17 cellular contexts compared by ENCODE assay signal in the genomic region with DNA sequence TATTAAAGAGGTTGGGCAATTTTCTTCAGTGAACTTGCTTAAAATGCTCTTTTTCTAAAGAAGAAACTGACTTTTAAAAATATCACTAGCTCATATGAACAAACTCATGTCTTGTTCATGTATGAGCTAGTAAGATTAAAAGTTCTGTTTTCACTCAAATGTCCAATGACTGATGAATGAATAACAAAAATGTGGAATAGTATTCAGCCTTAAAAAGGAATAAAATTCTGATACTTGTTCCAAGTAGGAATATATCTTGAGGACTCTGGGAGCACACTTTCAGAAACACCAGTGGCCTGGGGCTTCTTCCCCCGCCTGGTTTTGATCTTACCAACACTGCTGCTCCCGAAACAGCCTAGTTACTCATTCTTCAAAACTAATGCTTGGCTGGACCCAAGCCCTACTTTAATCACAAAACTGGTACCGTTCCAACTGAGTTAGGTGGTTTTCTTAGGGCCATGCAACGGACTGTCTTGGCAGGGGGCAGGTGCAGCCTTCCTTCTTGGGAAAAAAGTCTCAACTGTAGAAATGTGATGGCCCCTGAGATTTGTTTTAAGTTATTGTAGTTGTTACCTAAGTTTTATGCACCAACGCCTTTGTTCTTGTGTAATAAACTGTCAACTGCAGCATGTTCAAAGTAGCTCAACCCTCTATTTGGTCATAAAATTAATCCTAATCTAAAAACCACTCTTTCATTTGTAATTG.
A peak's percentile ranks its signal among the peaks of the same experiment; 100 is the strongest.
DNase-seq lines count a peak whose midpoint lies in the region; FAIRE-seq and TF ChIP-seq lines count a peak whose summit lies in the region.
"Had no signal": no experiment of that assay in that cellular context is flagged by ENCODE, and none has a peak within 500 bp of the region (broad histone marks: within the 10 kb centered on the region; RNA-seq: fewer than 3 reads in every experiment).

No MANE protein-coding gene starts in this region.

- in situ Hi-C loops in KBM-7 (cut with MboI; ENCODE audit: low pct_unique_long_range_greater_than_20kb, low sequenced_read_pairs) = no loop called here

- TF ChIP-seq CTCF in 22Rv1 (IDR thresholded peaks at IDR 0.05) (no peak), esophagus squamous epithelium (IDR thresholded peaks at IDR 0.05) (no peak), ovary (IDR thresholded peaks at IDR 0.05) (no peak)

- H3K4me1 ChIP-seq in esophagus squamous epithelium (peaks cover 11 to 64% (median 25%) of the 10 kb centered on the region in 3 donors), ovary (ENCODE audit: insufficient read depth) (peaks cover 8% of the 10 kb centered on the region), mesendoderm (ENCODE audit: control insufficient read depth, low read depth, low read length) (peaks cover 2% of the 10 kb centered on the region)
- H3K4me1 ChIP-seq: HAP-1 had no signal

- 24 to 27% methylated on average over 5 of the region's 5 CpGs for WGBS in esophagus squamous epithelium, 2 donors
- 51 to 56% (median 52%) methylated on average over 5 of the region's 5 CpGs for WGBS in ovary, 3 donors
- WGBS in mesendoderm (ENCODE audit: extremely low coverage, insufficient coverage, low lambda C conversion rate) = no CpG with 5 or more reads among the region's 5 CpGs

- H3K27ac ChIP-seq in 22Rv1 = peak overlapping the region; percentile 86
- H3K27ac ChIP-seq in esophagus squamous epithelium = peak overlapping the region; percentile 56 to 82 (median 79)
- H3K27ac ChIP-seq in ovary = peak overlapping the region; percentile 73 to 80
- H3K27ac ChIP-seq in mesendoderm (ENCODE audit: low read depth, low read length) = no peak overlapping the region

- H3K9me3 ChIP-seq in esophagus squamous epithelium (no peaks in the 10 kb centered on the region), ovary (no peaks in the 10 kb centered on the region)

- H3K27me3 ChIP-seq in esophagus squamous epithelium (no peaks in the 10 kb centered on the region), ovary (no peaks in the 10 kb centered on the region), mesendoderm (ENCODE audit: insufficient read depth, low read length, poor library complexity) (no peaks in the 10 kb centered on the region)

- no peak overlapping the region for H3K18ac ChIP-seq in mesendoderm (ENCODE audit: low read length)

- peak; percentile 42 for DNase-seq in RCC 7860 (ENCODE audit: low spot score)
- DNase-seq in esophagus squamous epithelium (lab: John Stamatoyannopoulos, UW) = no peak
- DNase-seq in ovary = no peak
- DNase-seq in mesendoderm = no peak
- DNase-seq in KBM-7 = no peak
- DNase-seq in NCI-H774 (lab: John Stamatoyannopoulos, UW) = no peak
- no peak for DNase-seq in DMS79 (lab: John Stamatoyannopoulos, UW)
- DNase-seq: activated CD8-positive, alpha-beta T cell treated with anti-CD3 and anti-CD28 coated beads for 36 hours; activated naive CD4-positive, alpha-beta T cell treated with Interleukin-2 at 50 U/mL for 16 hours; cortex of kidney; DMS153; glutamatergic neuron; NCI-H2081 treated with DMSO at 0.1 percent for 48 hours; substantia nigra had no signal

- no peak for TF ChIP-seq EP300 in ovary (IDR thresholded peaks at IDR 0.05)

- no peak overlapping the region for H4K8ac ChIP-seq in mesendoderm (ENCODE audit: low read depth, low read length)

- H3K4ac ChIP-seq in mesendoderm (ENCODE audit: low read depth, low read length) = no peak overlapping the region

- no peak overlapping the region for H2BK120ac ChIP-seq in mesendoderm (ENCODE audit: low read depth, low read length)

- H3K36me3 ChIP-seq in esophagus squamous epithelium = no peaks in the 10 kb centered on the region
- no peaks in the 10 kb centered on the region for H3K36me3 ChIP-seq in ovary
- no peaks in the 10 kb centered on the region for H3K36me3 ChIP-seq in mesendoderm (ENCODE audit: control insufficient read depth, insufficient read depth, low read length)
- H3K36me3 ChIP-seq: HAP-1 had no signal

- H2BK5ac ChIP-seq in mesendoderm (ENCODE audit: low read length) = no peak overlapping the region

- no peaks in the 10 kb centered on the region for H3K79me2 ChIP-seq in mesendoderm (ENCODE audit: control insufficient read depth, insufficient read depth, low read length)

- H3K23ac ChIP-seq in mesendoderm (ENCODE audit: low read length) = no peak overlapping the region

- H2AK5ac ChIP-seq in mesendoderm (ENCODE audit: low read length) = no peak overlapping the region

- H4K5ac ChIP-seq in mesendoderm (ENCODE audit: low read length) = no peak overlapping the region

- H3K4me2 ChIP-seq in mesendoderm (ENCODE audit: low read length) = no peak overlapping the region

- no peak overlapping the region for H2BK15ac ChIP-seq in mesendoderm (replicated peaks; ENCODE audit: low read depth)

- peak; percentile 89 for FAIRE-seq in RCC 7860 (lab: Jason Lieb, UNC)
- FAIRE-seq: GM12891 had no signal

- no peaks in the 10 kb centered on the region for H3K79me1 ChIP-seq in mesendoderm (ENCODE audit: low read length)

- no peak overlapping the region for H3K56ac ChIP-seq in mesendoderm (ENCODE audit: low read length)

- TF ChIP-seq POLR2A in esophagus squamous epithelium (IDR thresholded peaks at IDR 0.05) = no peak
- TF ChIP-seq POLR2A in ovary (IDR thresholded peaks at IDR 0.05) = no peak

- intact Hi-C loops in esophagus squamous epithelium (cut with DNase I) (loop anchor here (10.0 kb wide), 1 partner anchor 63 kb away; no protein-coding TSS in a partner anchor), ovary (cut with DNase I) (loop anchor here in 1 of 4 donors (10.0 kb wide), 2 partner anchors 167 to 193 kb away; no protein-coding TSS in a partner anchor)

- H3K9ac ChIP-seq in mesendoderm (ENCODE audit: low read length) = no peak overlapping the region

- H3K4me3 ChIP-seq in esophagus squamous epithelium (no peak overlapping the region), ovary (no peak overlapping the region), mesendoderm (ENCODE audit: low read length) (no peak overlapping the region)
- H3K4me3 ChIP-seq: HAP-1 had no signal
